In the genomic region with DNA sequence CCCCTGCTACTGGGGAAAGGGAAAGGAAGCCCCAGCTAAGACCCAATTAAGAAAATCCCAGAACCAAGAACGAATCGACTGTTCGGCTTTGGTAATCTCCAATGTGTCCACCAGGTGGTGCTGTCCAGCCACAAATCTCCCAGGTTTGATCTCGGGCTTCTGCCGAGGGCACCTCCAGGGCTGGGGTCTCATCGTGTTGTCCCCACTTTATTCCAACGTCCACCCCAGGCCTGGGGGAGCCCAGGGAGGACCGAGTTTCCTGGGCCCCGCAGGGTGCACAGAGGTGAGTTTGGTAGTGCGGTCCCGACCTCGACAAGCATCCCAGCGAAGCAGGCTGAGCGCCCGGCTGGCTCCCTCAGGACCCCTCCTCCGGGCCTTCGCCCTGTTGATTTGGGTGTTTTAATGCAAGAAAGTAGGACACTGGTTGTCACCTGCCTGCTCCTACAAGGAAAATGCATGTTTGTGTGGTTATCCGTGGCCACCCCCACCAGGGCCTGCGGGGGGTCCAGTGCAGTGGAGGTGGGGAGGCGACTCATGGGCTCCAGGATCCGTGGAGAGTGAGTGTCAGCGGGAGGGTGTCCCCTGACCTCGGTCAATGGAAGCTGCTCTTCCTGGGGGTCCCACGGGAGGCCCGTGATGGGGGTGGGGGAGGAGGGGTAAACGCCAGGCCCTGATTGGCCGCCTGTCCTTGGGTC, we compare ENCODE assay signal across 8 cellular contexts.
DNase-seq lines count a peak whose midpoint lies in the region; ATAC-seq and TF ChIP-seq lines count a peak whose summit lies in the region.

No MANE protein-coding gene starts in this region.

- H3K4me3 ChIP-seq in thoracic aorta = no peak overlapping the region

- no peaks in the 10 kb centered on the region for H3K9me3 Mint-ChIP-seq in activated CD4-positive, alpha-beta T cell treated with anti-CD3 and anti-CD28 coated beads, Interleukin-2, amount 10 ng/mL, durations not matched to agents 24 days and 14 days
- H3K9me3 Mint-ChIP-seq in effector memory CD8-positive, alpha-beta T cell = no peaks in the 10 kb centered on the region
- no peaks in the 10 kb centered on the region for H3K9me3 Mint-ChIP-seq in naive thymus-derived CD8-positive, alpha-beta T cell

- H3K4me1 Mint-ChIP-seq in activated CD4-positive, alpha-beta T cell treated with anti-CD3 and anti-CD28 coated beads, Interleukin-2, amount 10 ng/mL, durations not matched to agents 24 days and 14 days = peaks cover 4% of the 10 kb centered on the region
- H3K4me1 Mint-ChIP-seq in effector memory CD8-positive, alpha-beta T cell (ENCODE audit: low read depth in 2 of 2) = peaks cover 3 to 20% of the 10 kb centered on the region in 2 donors
- peaks cover 0 to 8% (median 6%) of the 10 kb centered on the region in 4 donors for H3K4me1 Mint-ChIP-seq in naive thymus-derived CD8-positive, alpha-beta T cell

- no peaks in the 10 kb centered on the region for H3K36me3 Mint-ChIP-seq in activated CD4-positive, alpha-beta T cell treated with anti-CD3 and anti-CD28 coated beads, Interleukin-2, amount 10 ng/mL, durations not matched to agents 24 days and 14 days (ENCODE audit: low read depth)
- no peaks in the 10 kb centered on the region for H3K36me3 Mint-ChIP-seq in effector memory CD8-positive, alpha-beta T cell (ENCODE audit: insufficient read depth)
- H3K36me3 Mint-ChIP-seq in naive thymus-derived CD8-positive, alpha-beta T cell = no peaks in the 10 kb centered on the region

- TF ChIP-seq CTCF in thoracic aorta (IDR thresholded peaks at IDR 0.05) = peak; percentile 50

- intact Hi-C loops in activated CD4-positive, alpha-beta T cell treated with anti-CD3 and anti-CD28 coated beads, Interleukin-2, amount 10 ng/mL, durations not matched to agents 24 days and 14 days (cut with micrococcal nuclease) = no loop called here

- POLR2A ChIA-PET in naive thymus-derived CD8-positive, alpha-beta T cell (lab: Charles Lee) = interaction anchor here (0.6 to 2.9 kb wide), 3 partner anchors 1865 to 1867 kb away, joined by 3 to 17 read pairs (median 4); no protein-coding TSS in a partner anchor

- peak; percentile 94 for DNase-seq in activated CD4-positive, alpha-beta T cell treated with anti-CD3 and anti-CD28 coated beads, Interleukin-2, amount 10 ng/mL, durations not matched to agents 24 days and 14 days
- peak; percentile 72 to 82 (median 79) for DNase-seq in effector memory CD8-positive, alpha-beta T cell
- DNase-seq in naive thymus-derived CD8-positive, alpha-beta T cell = peak; percentile 57 to 92 (median 78)
- DNase-seq in thoracic aorta (ENCODE audit: low spot score) = no peak
- DNase-seq in GOT3 (lab: John Stamatoyannopoulos, UW) = no peak

- no peaks in the 10 kb centered on the region for H3K27me3 ChIP-seq in thoracic aorta (replicated peaks; ENCODE audit: insufficient read depth)

- H3K27ac ChIP-seq in thoracic aorta = no peak overlapping the region

- no peak overlapping the region for H3K27ac Mint-ChIP-seq in activated CD4-positive, alpha-beta T cell treated with anti-CD3 and anti-CD28 coated beads, Interleukin-2, amount 10 ng/mL, durations not matched to agents 24 days and 14 days
- peak overlapping the region in 1 of 2 donors; percentile 74 for H3K27ac Mint-ChIP-seq in effector memory CD8-positive, alpha-beta T cell
- H3K27ac Mint-ChIP-seq in naive thymus-derived CD8-positive, alpha-beta T cell = peak overlapping the region in 9 of 10 donors; percentile 18 to 90 (median 77)

- no peaks in the 10 kb centered on the region for H3K4me1 ChIP-seq in thoracic aorta (ENCODE audit: control insufficient read depth in 1 of 2, low read depth in 2 of 2)

- H3K9me3 ChIP-seq in thoracic aorta = no peaks in the 10 kb centered on the region

- no peaks in the 10 kb centered on the region for H3K36me3 ChIP-seq in thoracic aorta

- TF ChIP-seq POLR2A in GM18505 (IDR thresholded peaks at IDR 0.05; ENCODE audit: borderline replicate concordance, extremely low read depth, insufficient read depth, insufficient read length) = no peak

- no peaks in the 10 kb centered on the region for H3K27me3 Mint-ChIP-seq in activated CD4-positive, alpha-beta T cell treated with anti-CD3 and anti-CD28 coated beads, Interleukin-2, amount 10 ng/mL, durations not matched to agents 24 days and 14 days
- H3K27me3 Mint-ChIP-seq in effector memory CD8-positive, alpha-beta T cell = peaks cover 0 to 14% of the 10 kb centered on the region in 2 donors
- H3K27me3 Mint-ChIP-seq in naive thymus-derived CD8-positive, alpha-beta T cell = peaks cover 0 to 20% (median 0%) of the 10 kb centered on the region in 5 donors

- ATAC-seq in GM18505 (IDR thresholded peaks at IDR 0.05; ENCODE audit: unreplicated experiment) (peak; percentile 45), HG03354 (IDR thresholded peaks at IDR 0.05; ENCODE audit: poor library complexity, severe bottlenecking, unreplicated experiment) (peak; percentile 60), thoracic aorta (ENCODE audit: insufficient number of reproducible peaks, low FRiP score, low read depth) (no peak), GM21528 (IDR thresholded peaks at IDR 0.05; ENCODE audit: low FRiP score, unreplicated experiment) (no peak)
- peak; percentile 51 for ATAC-seq in effector memory CD8-positive, alpha-beta T cell (replicated peaks)
- ATAC-seq in naive thymus-derived CD8-positive, alpha-beta T cell = peak; percentile 73 to 94

- H3K4me3 Mint-ChIP-seq in activated CD4-positive, alpha-beta T cell treated with anti-CD3 and anti-CD28 coated beads, Interleukin-2, amount 10 ng/mL, durations not matched to agents 24 days and 14 days = no peak overlapping the region
- H3K4me3 Mint-ChIP-seq in effector memory CD8-positive, alpha-beta T cell = peak overlapping the region; percentile 15 to 53
- peak overlapping the region in 6 of 10 donors; percentile 34 to 66 (median 50) for H3K4me3 Mint-ChIP-seq in naive thymus-derived CD8-positive, alpha-beta T cell

Comparison
In these comparisons a context has a peak if more than half of its experiments do, and no peak if none do; other contexts are left out.
1. ATAC-seq: peak in GM18505 (single experiment), HG03354 (single experiment), effector memory CD8-positive, alpha-beta T cell (single experiment) and naive thymus-derived CD8-positive, alpha-beta T cell (2 of 2); none in thoracic aorta (single experiment) and GM21528 (single experiment).
2. DNase-seq: peak in activated CD4-positive, alpha-beta T cell treated with anti-CD3 and anti-CD28 coated beads, Interleukin-2, amount 10 ng/mL, durations not matched to agents 24 days and 14 days (single experiment), effector memory CD8-positive, alpha-beta T cell (3 of 3) and naive thymus-derived CD8-positive, alpha-beta T cell (10 of 10); none in thoracic aorta (single experiment) and GOT3 (single experiment).